In genomic region chr7:129610709-129611245, GRCh38 we compare ENCODE assay signal across 8 cellular contexts. TPM values are rescaled to one million over a fixed set of nuclear protein-coding genes. Genes with fewer than 3 reads are reported as not detected.
DNase-seq lines count a peak whose midpoint lies in the region; ATAC-seq and TF ChIP-seq lines count a peak whose summit lies in the region.

No MANE protein-coding gene starts in this region.

- H3K9me2 ChIP-seq in DOHH2 (replicated peaks; ENCODE audit: control insufficient read depth, low read length), result no peaks in the 10 kb centered on the region

- ATAC-seq in GM18909 (IDR thresholded peaks at IDR 0.05; ENCODE audit: poor library complexity, unreplicated experiment) (no peak), HG03457 (IDR thresholded peaks at IDR 0.05; ENCODE audit: unreplicated experiment) (no peak)

- peaks cover 31% of the 10 kb centered on the region for H4K20me1 ChIP-seq in DOHH2 (ENCODE audit: control insufficient read depth, insufficient read depth, low read depth, low read length)

- H3K27ac ChIP-seq in DOHH2 (ENCODE audit: low read depth, low read length) (peak overlapping the region; percentile 71), SJCRH30 (peak overlapping the region; percentile 90), parathyroid adenoma (peak overlapping the region; percentile 90)

- H3K36me3 ChIP-seq in DOHH2 (ENCODE audit: control insufficient read depth, low read length) (peaks cover 64% of the 10 kb centered on the region), SJCRH30 (no peaks in the 10 kb centered on the region), parathyroid adenoma (ENCODE audit: control insufficient read depth, insufficient read depth, low read length) (no peaks in the 10 kb centered on the region)

- DNase-seq in SJCRH30 (peak in 1 of 2 experiments; percentile 16), epithelial cell of esophagus (ENCODE audit: low read depth) (no peak), GM13976 (ENCODE audit: low spot score) (no peak)
- DNase-seq in stimulated activated naive CD4-positive, alpha-beta T cell (lab: John Stamatoyannopoulos, UW), result no peak

- H2AFZ ChIP-seq in parathyroid adenoma, result peak overlapping the region; percentile 78

- H3K9me3 ChIP-seq in DOHH2 (ENCODE audit: control insufficient read depth, insufficient read depth, low read length) (no peaks in the 10 kb centered on the region), SJCRH30 (replicated peaks) (no peaks in the 10 kb centered on the region), parathyroid adenoma (ENCODE audit: control insufficient read depth, low read length) (no peaks in the 10 kb centered on the region)

- H3K79me2 ChIP-seq in DOHH2 (ENCODE audit: control insufficient read depth, low read length) (peaks cover 64% of the 10 kb centered on the region), parathyroid adenoma (peaks cover 31% of the 10 kb centered on the region)

- peak overlapping the region; percentile 82 for H3K4me2 ChIP-seq in DOHH2 (ENCODE audit: low read length)
- peak overlapping the region; percentile 66 for H3K4me2 ChIP-seq in parathyroid adenoma (ENCODE audit: low read length)

- no peak for TF ChIP-seq CTCF in DOHH2 (IDR thresholded peaks at IDR 0.05; ENCODE audit: low read depth, low read length, poor library complexity, severe bottlenecking)
- TF ChIP-seq CTCF in epithelial cell of esophagus (IDR thresholded peaks at IDR 0.05; ENCODE audit: insufficient read depth, low read depth, low read length, missing control alignments), result no peak
- TF ChIP-seq CTCF in parathyroid adenoma (IDR thresholded peaks at IDR 0.05), result no peak
- TF ChIP-seq CTCF in GM13976 (IDR thresholded peaks at IDR 0.05; ENCODE audit: borderline replicate concordance, control extremely low read depth, extremely low read depth, insufficient read depth, missing control alignments), result no peak

- in situ Hi-C loops in GM13976 (cut with MboI; ENCODE audit: low sequenced_read_pairs, unreplicated experiment), result no loop called here

- H3K4me1 ChIP-seq in DOHH2 (ENCODE audit: control insufficient read depth, low read length) (peaks cover 54% of the 10 kb centered on the region), SJCRH30 (peaks cover 13% of the 10 kb centered on the region), parathyroid adenoma (peaks cover 6% of the 10 kb centered on the region)

- H3K4me3 ChIP-seq in DOHH2 (ENCODE audit: low read length) (peak overlapping the region; percentile 92), SJCRH30 (peak overlapping the region; percentile 95), epithelial cell of esophagus (ENCODE audit: low read length) (peak overlapping the region; percentile 89), parathyroid adenoma (ENCODE audit: low read depth, low read length) (peak overlapping the region; percentile 85)

- peak overlapping the region; percentile 78 for H3K9ac ChIP-seq in parathyroid adenoma

- H3F3A ChIP-seq in DOHH2 (ENCODE audit: control insufficient read depth, insufficient read depth), result peaks cover 16% of the 10 kb centered on the region

- H3K27me3 ChIP-seq in DOHH2 (ENCODE audit: control insufficient read depth, low read length) (no peaks in the 10 kb centered on the region), SJCRH30 (no peaks in the 10 kb centered on the region), parathyroid adenoma (ENCODE audit: control insufficient read depth, insufficient read depth, low read length) (no peaks in the 10 kb centered on the region)

RNA-seq across cellular contexts. Expression of gene NRF1, which starts 0.7 kb away (rescaled TPM):
- total RNA-seq in SJCRH30 (2014; rRNA removed; shearing (Covaris generic)), result 11.8 and 14.0 TPM in 2 replicates
